In the genomic region with DNA sequence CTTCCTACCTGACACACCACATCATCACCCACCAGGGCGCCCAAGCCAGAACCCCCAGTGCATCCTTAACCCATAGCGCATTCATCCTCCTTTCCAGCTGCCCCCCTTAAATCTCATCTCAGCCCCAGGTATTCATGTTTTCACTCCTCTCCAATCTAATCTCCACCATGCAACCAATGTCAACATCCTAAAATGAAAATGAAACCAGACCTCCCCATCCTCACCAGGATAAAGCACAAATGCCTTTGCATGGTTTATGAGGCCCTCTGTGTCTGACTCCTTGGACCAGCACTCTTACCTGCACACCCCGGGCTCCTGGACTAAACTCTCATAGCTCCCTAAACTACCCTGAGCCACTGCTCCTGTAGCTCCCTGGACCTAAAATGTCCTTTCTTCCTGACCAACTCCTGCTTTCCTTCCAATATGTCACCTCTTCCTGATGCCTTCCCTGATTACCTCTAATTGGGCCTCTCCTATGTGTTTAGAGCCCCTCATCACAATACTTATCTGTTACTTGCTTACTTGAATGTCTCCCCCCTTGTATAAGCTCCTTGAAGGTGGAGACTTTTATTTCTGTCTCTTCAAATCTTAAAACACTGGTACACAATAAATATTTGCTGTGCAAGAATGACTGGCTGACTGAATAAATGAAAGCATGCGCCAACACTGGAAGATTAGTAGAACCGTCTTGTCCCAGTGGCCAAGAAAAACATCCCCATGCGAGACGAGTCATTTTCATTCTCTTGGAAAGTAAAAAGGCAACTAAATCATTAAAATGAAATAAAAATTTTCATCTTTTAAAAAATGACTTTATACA, we compare ENCODE assay signal across 1 cellular context.
TF ChIP-seq lines count a peak whose summit lies in the region.

No MANE protein-coding gene starts in this region.

TF ChIP-seq in H1, 55 proteins besides CTCF, POLR2A, EP300 and RAD21:
- TF ChIP-seq TBP (IDR thresholded peaks at IDR 0.05; ENCODE audit: low read depth, low read length) (no peak), YY1 (IDR thresholded peaks at IDR 0.05; ENCODE audit: low read depth, low read length) (no peak), SP2 (IDR thresholded peaks at IDR 0.05; ENCODE audit: low read length) (no peak), CBX8 (IDR thresholded peaks at IDR 0.05; ENCODE audit: borderline replicate concordance, low read depth, low read length) (no peak), SUZ12 (IDR thresholded peaks at IDR 0.05; ENCODE audit: low read length) (no peak), MAFK (IDR thresholded peaks at IDR 0.05; ENCODE audit: low read depth, low read length) (no peak), CEBPB (IDR thresholded peaks at IDR 0.05; ENCODE audit: low read depth, low read length) (no peak), CHD2 (IDR thresholded peaks at IDR 0.05; ENCODE audit: low read length) (no peak), PHF8 (conservative IDR thresholded peaks at IDR 0.05; ENCODE audit: low read depth, low read length) (no peak), EGR1 (IDR thresholded peaks at IDR 0.05; ENCODE audit: borderline replicate concordance, low read depth, low read length) (no peak), POLR2AphosphoS5 (IDR thresholded peaks at IDR 0.05; ENCODE audit: low read depth, low read length) (no peak), SIRT6 (IDR thresholded peaks at IDR 0.05; ENCODE audit: low read length) (no peak), ASH2L (IDR thresholded peaks at IDR 0.05; ENCODE audit: low read length) (no peak), KDM1A (IDR thresholded peaks at IDR 0.05; ENCODE audit: borderline replicate concordance, low read length) (no peak)
- TF ChIP-seq, protein P1, sequence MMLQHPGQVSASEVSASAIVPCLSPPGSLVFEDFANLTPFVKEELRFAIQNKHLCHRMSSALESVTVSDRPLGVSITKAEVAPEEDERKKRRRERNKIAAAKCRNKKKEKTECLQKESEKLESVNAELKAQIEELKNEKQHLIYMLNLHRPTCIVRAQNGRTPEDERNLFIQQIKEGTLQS (IDR thresholded peaks at IDR 0.05; ENCODE audit: insufficient read depth, low read depth, low read length), result no peak
- TF ChIP-seq, protein P2, sequence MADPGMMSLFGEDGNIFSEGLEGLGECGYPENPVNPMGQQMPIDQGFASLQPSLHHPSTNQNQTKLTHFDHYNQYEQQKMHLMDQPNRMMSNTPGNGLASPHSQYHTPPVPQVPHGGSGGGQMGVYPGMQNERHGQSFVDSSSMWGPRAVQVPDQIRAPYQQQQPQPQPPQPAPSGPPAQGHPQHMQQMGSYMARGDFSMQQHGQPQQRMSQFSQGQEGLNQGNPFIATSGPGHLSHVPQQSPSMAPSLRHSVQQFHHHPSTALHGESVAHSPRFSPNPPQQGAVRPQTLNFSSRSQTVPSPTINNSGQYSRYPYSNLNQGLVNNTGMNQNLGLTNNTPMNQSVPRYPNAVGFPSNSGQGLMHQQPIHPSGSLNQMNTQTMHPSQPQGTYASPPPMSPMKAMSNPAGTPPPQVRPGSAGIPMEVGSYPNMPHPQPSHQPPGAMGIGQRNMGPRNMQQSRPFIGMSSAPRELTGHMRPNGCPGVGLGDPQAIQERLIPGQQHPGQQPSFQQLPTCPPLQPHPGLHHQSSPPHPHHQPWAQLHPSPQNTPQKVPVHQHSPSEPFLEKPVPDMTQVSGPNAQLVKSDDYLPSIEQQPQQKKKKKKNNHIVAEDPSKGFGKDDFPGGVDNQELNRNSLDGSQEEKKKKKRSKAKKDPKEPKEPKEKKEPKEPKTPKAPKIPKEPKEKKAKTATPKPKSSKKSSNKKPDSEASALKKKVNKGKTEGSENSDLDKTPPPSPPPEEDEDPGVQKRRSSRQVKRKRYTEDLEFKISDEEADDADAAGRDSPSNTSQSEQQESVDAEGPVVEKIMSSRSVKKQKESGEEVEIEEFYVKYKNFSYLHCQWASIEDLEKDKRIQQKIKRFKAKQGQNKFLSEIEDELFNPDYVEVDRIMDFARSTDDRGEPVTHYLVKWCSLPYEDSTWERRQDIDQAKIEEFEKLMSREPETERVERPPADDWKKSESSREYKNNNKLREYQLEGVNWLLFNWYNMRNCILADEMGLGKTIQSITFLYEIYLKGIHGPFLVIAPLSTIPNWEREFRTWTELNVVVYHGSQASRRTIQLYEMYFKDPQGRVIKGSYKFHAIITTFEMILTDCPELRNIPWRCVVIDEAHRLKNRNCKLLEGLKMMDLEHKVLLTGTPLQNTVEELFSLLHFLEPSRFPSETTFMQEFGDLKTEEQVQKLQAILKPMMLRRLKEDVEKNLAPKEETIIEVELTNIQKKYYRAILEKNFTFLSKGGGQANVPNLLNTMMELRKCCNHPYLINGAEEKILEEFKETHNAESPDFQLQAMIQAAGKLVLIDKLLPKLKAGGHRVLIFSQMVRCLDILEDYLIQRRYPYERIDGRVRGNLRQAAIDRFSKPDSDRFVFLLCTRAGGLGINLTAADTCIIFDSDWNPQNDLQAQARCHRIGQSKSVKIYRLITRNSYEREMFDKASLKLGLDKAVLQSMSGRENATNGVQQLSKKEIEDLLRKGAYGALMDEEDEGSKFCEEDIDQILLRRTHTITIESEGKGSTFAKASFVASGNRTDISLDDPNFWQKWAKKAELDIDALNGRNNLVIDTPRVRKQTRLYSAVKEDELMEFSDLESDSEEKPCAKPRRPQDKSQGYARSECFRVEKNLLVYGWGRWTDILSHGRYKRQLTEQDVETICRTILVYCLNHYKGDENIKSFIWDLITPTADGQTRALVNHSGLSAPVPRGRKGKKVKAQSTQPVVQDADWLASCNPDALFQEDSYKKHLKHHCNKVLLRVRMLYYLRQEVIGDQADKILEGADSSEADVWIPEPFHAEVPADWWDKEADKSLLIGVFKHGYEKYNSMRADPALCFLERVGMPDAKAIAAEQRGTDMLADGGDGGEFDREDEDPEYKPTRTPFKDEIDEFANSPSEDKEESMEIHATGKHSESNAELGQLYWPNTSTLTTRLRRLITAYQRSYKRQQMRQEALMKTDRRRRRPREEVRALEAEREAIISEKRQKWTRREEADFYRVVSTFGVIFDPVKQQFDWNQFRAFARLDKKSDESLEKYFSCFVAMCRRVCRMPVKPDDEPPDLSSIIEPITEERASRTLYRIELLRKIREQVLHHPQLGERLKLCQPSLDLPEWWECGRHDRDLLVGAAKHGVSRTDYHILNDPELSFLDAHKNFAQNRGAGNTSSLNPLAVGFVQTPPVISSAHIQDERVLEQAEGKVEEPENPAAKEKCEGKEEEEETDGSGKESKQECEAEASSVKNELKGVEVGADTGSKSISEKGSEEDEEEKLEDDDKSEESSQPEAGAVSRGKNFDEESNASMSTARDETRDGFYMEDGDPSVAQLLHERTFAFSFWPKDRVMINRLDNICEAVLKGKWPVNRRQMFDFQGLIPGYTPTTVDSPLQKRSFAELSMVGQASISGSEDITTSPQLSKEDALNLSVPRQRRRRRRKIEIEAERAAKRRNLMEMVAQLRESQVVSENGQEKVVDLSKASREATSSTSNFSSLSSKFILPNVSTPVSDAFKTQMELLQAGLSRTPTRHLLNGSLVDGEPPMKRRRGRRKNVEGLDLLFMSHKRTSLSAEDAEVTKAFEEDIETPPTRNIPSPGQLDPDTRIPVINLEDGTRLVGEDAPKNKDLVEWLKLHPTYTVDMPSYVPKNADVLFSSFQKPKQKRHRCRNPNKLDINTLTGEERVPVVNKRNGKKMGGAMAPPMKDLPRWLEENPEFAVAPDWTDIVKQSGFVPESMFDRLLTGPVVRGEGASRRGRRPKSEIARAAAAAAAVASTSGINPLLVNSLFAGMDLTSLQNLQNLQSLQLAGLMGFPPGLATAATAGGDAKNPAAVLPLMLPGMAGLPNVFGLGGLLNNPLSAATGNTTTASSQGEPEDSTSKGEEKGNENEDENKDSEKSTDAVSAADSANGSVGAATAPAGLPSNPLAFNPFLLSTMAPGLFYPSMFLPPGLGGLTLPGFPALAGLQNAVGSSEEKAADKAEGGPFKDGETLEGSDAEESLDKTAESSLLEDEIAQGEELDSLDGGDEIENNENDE (IDR thresholded peaks at IDR 0.05; ENCODE audit: insufficient replicate concordance, low read length), result no peak
